Comparison of ENCODE assay signal across 18 cellular contexts in the genomic region with DNA sequence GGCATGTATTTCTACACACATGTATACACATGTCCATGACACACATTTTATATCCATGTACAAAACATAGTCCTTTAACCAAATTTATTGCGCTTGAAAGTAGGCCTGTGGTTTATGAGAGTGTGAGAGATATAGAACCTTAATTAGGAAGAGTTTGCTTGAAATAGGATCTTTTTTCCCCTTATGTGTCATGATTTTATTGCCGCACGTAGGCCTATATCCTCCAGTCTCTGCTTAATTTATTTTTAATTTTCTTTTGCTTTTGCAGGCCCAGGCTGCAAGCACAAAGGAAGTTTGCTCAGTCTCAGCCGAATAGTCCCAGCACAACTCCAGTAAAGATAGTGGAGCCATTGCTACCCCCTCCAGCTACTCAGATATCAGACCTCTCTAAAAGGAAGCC.
DNase-seq lines count a peak whose midpoint lies in the region; ATAC-seq, FAIRE-seq and TF ChIP-seq lines count a peak whose summit lies in the region.
"Had no signal": no experiment of that assay in that cellular context is flagged by ENCODE, and none has a peak within 500 bp of the region (broad histone marks: within the 10 kb centered on the region; RNA-seq: fewer than 3 reads in every experiment).

No MANE protein-coding gene starts in this region.

- POLR2A ChIA-PET in T-cell (lab: Charles Lee): no interaction called here

- peak overlapping the region; percentile 75 for H3K27ac ChIP-seq in left ventricle myocardium inferior (replicated peaks)
- H3K27ac ChIP-seq: body of pancreas, lower lobe of right lung, thyroid gland had no signal

- no peaks in the 10 kb centered on the region for H3K27me3 ChIP-seq in left ventricle myocardium inferior (ENCODE audit: low read depth)
- H3K27me3 ChIP-seq: body of pancreas, thyroid gland had no signal

- H3K27me3 Mint-ChIP-seq in T-cell: no peaks in the 10 kb centered on the region
- no peaks in the 10 kb centered on the region for H3K27me3 Mint-ChIP-seq in effector memory CD8-positive, alpha-beta T cell
- peaks cover 4% of the 10 kb centered on the region for H3K27me3 Mint-ChIP-seq in glutamatergic neuron (ENCODE audit: unreplicated experiment)
- H3K27me3 Mint-ChIP-seq: activated naive CD4-positive, alpha-beta T cell treated with anti-CD3 and anti-CD28 coated beads, Interleukin-2, amount 50 U/mL, for 24 hours had no signal

- no peak overlapping the region for H3K4me3 ChIP-seq in left ventricle myocardium inferior
- H3K4me3 ChIP-seq: body of pancreas, lower lobe of right lung, thyroid gland had no signal

- TF ChIP-seq CTCF in left ventricle myocardium inferior (IDR thresholded peaks at IDR 0.05; ENCODE audit: borderline replicate concordance) (no peak), glutamatergic neuron (IDR thresholded peaks at IDR 0.05; ENCODE audit: partially characterized antibody, unreplicated experiment) (no peak)

- peak overlapping the region; percentile 72 to 89 for H3K27ac Mint-ChIP-seq in T-cell
- peak overlapping the region; percentile 31 to 94 for H3K27ac Mint-ChIP-seq in effector memory CD8-positive, alpha-beta T cell
- no peak overlapping the region for H3K27ac Mint-ChIP-seq in glutamatergic neuron (ENCODE audit: unreplicated experiment)

- H3K36me3 Mint-ChIP-seq in T-cell: peaks cover 35% of the 10 kb centered on the region
- peaks cover 8% of the 10 kb centered on the region for H3K36me3 Mint-ChIP-seq in effector memory CD8-positive, alpha-beta T cell (ENCODE audit: insufficient read depth)
- no peaks in the 10 kb centered on the region for H3K36me3 Mint-ChIP-seq in glutamatergic neuron (ENCODE audit: unreplicated experiment)

- ATAC-seq in Right ventricle myocardium inferior (no peak), T-cell (replicated peaks in 1 of 4) (peak in 1 of 4 experiments; percentile 29), HG02981 (IDR thresholded peaks at IDR 0.05; ENCODE audit: unreplicated experiment) (no peak)
- no peak for ATAC-seq in effector memory CD8-positive, alpha-beta T cell (replicated peaks)
- ATAC-seq: body of pancreas, lower lobe of right lung, right cardiac atrium had no signal

- H3K4me3 Mint-ChIP-seq in T-cell (peak overlapping the region in 1 of 3 donors; percentile 8), glutamatergic neuron (ENCODE audit: unreplicated experiment) (no peak overlapping the region)
- H3K4me3 Mint-ChIP-seq in effector memory CD8-positive, alpha-beta T cell: peak overlapping the region in 1 of 2 donors; percentile 50
- H3K4me3 Mint-ChIP-seq: activated naive CD4-positive, alpha-beta T cell treated with anti-CD3 and anti-CD28 coated beads, Interleukin-2, amount 50 U/mL, for 24 hours had no signal

- intact Hi-C loops in left ventricle myocardium inferior (cut with micrococcal nuclease): no loop called here
- intact Hi-C loops in Right ventricle myocardium inferior (cut with DNase I): no loop called here

- H3K4me1 Mint-ChIP-seq in T-cell (peaks cover 57 to 68% (median 59%) of the 10 kb centered on the region in 3 donors), glutamatergic neuron (ENCODE audit: low read depth, unreplicated experiment) (peaks cover 28% of the 10 kb centered on the region)
- H3K4me1 Mint-ChIP-seq in effector memory CD8-positive, alpha-beta T cell (ENCODE audit: low read depth in 2 of 2): peaks cover 45 to 51% of the 10 kb centered on the region in 2 donors

- peaks cover 8% of the 10 kb centered on the region for H3K36me3 ChIP-seq in left ventricle myocardium inferior
- H3K36me3 ChIP-seq: thyroid gland had no signal

- no peak for FAIRE-seq in HTR-8/SVneo (lab: Jason Lieb, UNC)
- FAIRE-seq: H1, islet of Langerhans had no signal

- DNase-seq in left ventricle myocardium inferior (no peak), Right ventricle myocardium inferior (ENCODE audit: missing footprints) (no peak), T-cell (no peak), HTR-8/SVneo (ENCODE audit: insufficient read length, low spot score) (no peak), NCI-H146 treated with DMSO at 0.1 percent for 48 hours (lab: John Stamatoyannopoulos, UW; ENCODE audit: unreplicated experiment) (no peak), glutamatergic neuron (no peak)
- DNase-seq in effector memory CD8-positive, alpha-beta T cell: no peak
- DNase-seq: body of pancreas, EL, lower lobe of right lung, NCI-H526 treated with DMSO at 0.1 percent for 48 hours, right cardiac atrium, SHP77 treated with DMSO at 0.1 percent for 48 hours, thyroid gland had no signal

- CTCF ChIA-PET in T-cell (lab: Charles Lee): no interaction called here

- peaks cover 67% of the 10 kb centered on the region for H3K4me1 ChIP-seq in left ventricle myocardium inferior
- H3K4me1 ChIP-seq: thyroid gland had no signal

- no peaks in the 10 kb centered on the region for H3K9me3 Mint-ChIP-seq in T-cell
- H3K9me3 Mint-ChIP-seq in effector memory CD8-positive, alpha-beta T cell: no peaks in the 10 kb centered on the region
- H3K9me3 Mint-ChIP-seq in glutamatergic neuron (ENCODE audit: unreplicated experiment): peaks cover 2% of the 10 kb centered on the region
- H3K9me3 Mint-ChIP-seq: activated naive CD4-positive, alpha-beta T cell treated with anti-CD3 and anti-CD28 coated beads, Interleukin-2, amount 50 U/mL, for 24 hours had no signal

- H3K9me3 ChIP-seq in left ventricle myocardium inferior (replicated peaks): no peaks in the 10 kb centered on the region
- H3K9me3 ChIP-seq: body of pancreas, lower lobe of right lung, thyroid gland had no signal
